ENCODE assay signal across 8 cellular contexts in genomic region chr19:13149628-13150186, GRCh38. TPM values are rescaled to one million over a fixed set of nuclear protein-coding genes. Genes with fewer than 3 reads are reported as not detected.
DNase-seq lines count a peak whose midpoint lies in the region; ATAC-seq and TF ChIP-seq lines count a peak whose summit lies in the region.

No MANE protein-coding gene starts in this region.

- peaks cover 57% of the 10 kb centered on the region for H3K36me3 Mint-ChIP-seq in activated T-helper 17 cell treated with anti-CD3 and anti-CD28 coated beads, Interleukin-2, amount 50 U/mL, for 72 hours (ENCODE audit: low read depth)

- H3K4me3 ChIP-seq in NB4 (ENCODE audit: low read depth, low read length) (peak overlapping the region; percentile 92), heart left ventricle (peak overlapping the region; percentile 45 to 98 (median 91)), psoas muscle (peak overlapping the region; percentile 93)

- H3K9me3 ChIP-seq in heart left ventricle (no peaks in the 10 kb centered on the region), psoas muscle (no peaks in the 10 kb centered on the region)

- H3K4me3 Mint-ChIP-seq in activated T-helper 17 cell treated with anti-CD3 and anti-CD28 coated beads, Interleukin-2, amount 50 U/mL, for 72 hours = peak overlapping the region; percentile 99

- H3K4me1 Mint-ChIP-seq in activated T-helper 17 cell treated with anti-CD3 and anti-CD28 coated beads, Interleukin-2, amount 50 U/mL, for 72 hours = peaks cover 10% of the 10 kb centered on the region

- peaks cover 0 to 29% (median 12%) of the 10 kb centered on the region in 12 donors for H3K4me1 ChIP-seq in heart left ventricle
- H3K4me1 ChIP-seq in psoas muscle = peaks cover 17% of the 10 kb centered on the region

- DNase-seq in stimulated activated CD4-positive, alpha-beta T cell treated with anti-CD3 and anti-CD28 coated beads, Interleukin-1b, Interleukin-23, amount 100 ng/mL, for 48 hours = peak; percentile 30
- DNase-seq in stimulated activated CD4-positive, alpha-beta T cell treated with anti-CD3 and anti-CD28 coated beads, Interleukin-4, amount 100 ng/mL, for 24 hours = no peak
- DNase-seq in NB4 (ENCODE audit: low read depth) (peak; percentile 79), heart left ventricle (peak; percentile 45 to 83 (median 57)), psoas muscle (peak; percentile 62 to 73), NCI-H187 treated with DMSO at 0.1 percent for 48 hours (lab: John Stamatoyannopoulos, UW) (no peak)

- H3K9me3 Mint-ChIP-seq in activated T-helper 17 cell treated with anti-CD3 and anti-CD28 coated beads, Interleukin-2, amount 50 U/mL, for 72 hours = no peaks in the 10 kb centered on the region

- TF ChIP-seq CTCF in NB4 (IDR thresholded peaks at IDR 0.05; ENCODE audit: low read depth, low read length) = no peak
- no peak for TF ChIP-seq CTCF in heart left ventricle (IDR thresholded peaks at IDR 0.05)
- TF ChIP-seq CTCF in psoas muscle (IDR thresholded peaks at IDR 0.05) = no peak

- H3K27ac ChIP-seq in heart left ventricle (peak overlapping the region; percentile 55 to 100 (median 98)), psoas muscle (peak overlapping the region; percentile 96)

- ATAC-seq in activated T-helper 17 cell treated with anti-CD3 and anti-CD28 coated beads, Interleukin-2, amount 50 U/mL, for 72 hours (replicated peaks) = no peak
- peak in 2 of 4 donors; percentile 0 to 6 for ATAC-seq in heart left ventricle
- ATAC-seq in psoas muscle = peak; percentile 3 to 23 (median 10)
- no peak for ATAC-seq in GM19467 (IDR thresholded peaks at IDR 0.05; ENCODE audit: unreplicated experiment)

- 0 to 1% (median 1%) methylated on average over 27 to 46 of the region's 46 CpGs for WGBS in heart left ventricle, 4 donors
- WGBS in psoas muscle, 3 donors = 0 to 1% (median 1%) methylated on average over 41 to 46 of the region's 46 CpGs

- no peaks in the 10 kb centered on the region for H3K27me3 Mint-ChIP-seq in activated T-helper 17 cell treated with anti-CD3 and anti-CD28 coated beads, Interleukin-2, amount 50 U/mL, for 72 hours

- peak overlapping the region; percentile 99 for H3K27ac Mint-ChIP-seq in activated T-helper 17 cell treated with anti-CD3 and anti-CD28 coated beads, Interleukin-2, amount 50 U/mL, for 72 hours

- H3K36me3 ChIP-seq in heart left ventricle (peaks cover 0 to 22% (median 11%) of the 10 kb centered on the region in 9 donors), psoas muscle (ENCODE audit: insufficient read depth in 1 of 2, low read depth in 1 of 2) (peaks cover 0 to 19% of the 10 kb centered on the region in 2 donors)

- intact Hi-C loops in heart left ventricle (cut with DNase I) (loop anchor here in 8 of 10 donors (2.0 to 10.0 kb wide), 12 partner anchors 15 to 695 kb away; partner anchors contain the start of genes LYL1 (in 7 of the 8), TRMT1 (in 4 of the 8), NACC1 (in 3 of the 8) and DAND5 (in 1 of the 8)), psoas muscle (cut with DNase I) (loop anchor here (1.0 to 5.0 kb wide), 4 partner anchors 31 to 1413 kb away; partner anchors contain the start of gene NACC1 (in 2 of the 2))

- no peaks in the 10 kb centered on the region for H3K27me3 ChIP-seq in heart left ventricle
- H3K27me3 ChIP-seq in psoas muscle (ENCODE audit: insufficient read depth in 3 of 3, low read length in 2 of 3) = no peaks in the 10 kb centered on the region

- TF ChIP-seq POLR2A in NB4 (IDR thresholded peaks at IDR 0.05; ENCODE audit: extremely low read depth, insufficient read length) = no peak
- no peak for TF ChIP-seq POLR2A in heart left ventricle (IDR thresholded peaks at IDR 0.05)

RNA-seq across cellular contexts. Expression of gene STX10, which starts 0.5 kb away (rescaled TPM):
- total RNA-seq in activated T-helper 17 cell treated with anti-CD3 and anti-CD28 coated beads, Interleukin-2, amount 50 U/mL, for 72 hours = 10 to 100 TPM; 76.4 to 91.3 TPM
- 10 to 100 TPM; 24.0 to 48.8 (median 35.8) TPM for total RNA-seq in heart left ventricle
- 10 to 100 TPM; 52.5 to 64.7 TPM for polyA plus RNA-seq in heart left ventricle
- 10 to 100 TPM; 18.5 to 20.4 (median 19.3) TPM for total RNA-seq in psoas muscle
- 10 to 100 TPM; 34.5 to 63.3 (median 43.6) TPM for polyA plus RNA-seq in psoas muscle

RNA-seq across cellular contexts. Expression of gene IER2, which starts 0.5 kb away (rescaled TPM):
- total RNA-seq in activated T-helper 17 cell treated with anti-CD3 and anti-CD28 coated beads, Interleukin-2, amount 50 U/mL, for 72 hours = 100 to 1,000 TPM in 1 of 2 donors, 10 to 100 TPM in 1; 85.9 to 140 TPM
- total RNA-seq in heart left ventricle = 100 to 1,000 TPM in 1 of 9 donors, 10 to 100 TPM in 8; 17.6 to 101 (median 29.1) TPM
- polyA plus RNA-seq in heart left ventricle = 10 to 100 TPM; 21.8 to 35.7 TPM
- 10 to 100 TPM; 16.8 to 31.2 (median 29.9) TPM for total RNA-seq in psoas muscle
- 10 to 100 TPM; 12.9 to 62.7 (median 18.2) TPM for polyA plus RNA-seq in psoas muscle

RNA-seq across cellular contexts. Expression of gene NACC1, which starts 31.6 kb away (rescaled TPM):
- total RNA-seq in activated T-helper 17 cell treated with anti-CD3 and anti-CD28 coated beads, Interleukin-2, amount 50 U/mL, for 72 hours = 10 to 100 TPM; 70.8 to 80.6 TPM
- total RNA-seq in heart left ventricle (10 to 100 TPM; 28.7 to 88.2 (median 41.8) TPM), psoas muscle (10 to 100 TPM; 32.1 to 48.9 (median 37.9) TPM)
- polyA plus RNA-seq in heart left ventricle (10 to 100 TPM; 49.6 to 74.2 TPM), psoas muscle (10 to 100 TPM; 11.9 to 63.4 (median 45.8) TPM)

RNA-seq across cellular contexts. Expression of gene TRMT1, which starts 33.2 kb away (rescaled TPM):
- 10 to 100 TPM; 66.4 to 83.2 TPM for total RNA-seq in activated T-helper 17 cell treated with anti-CD3 and anti-CD28 coated beads, Interleukin-2, amount 50 U/mL, for 72 hours
- total RNA-seq in heart left ventricle (10 to 100 TPM; 15.1 to 22.6 (median 16.2) TPM), psoas muscle (10 to 100 TPM; 31.6 to 45.3 (median 35.1) TPM)
- polyA plus RNA-seq in heart left ventricle (10 to 100 TPM; 26.4 to 32.4 TPM), psoas muscle (10 to 100 TPM; 42.3 to 87.1 (median 45.4) TPM)

RNA-seq across cellular contexts. Expression of gene LYL1, which starts 47.0 kb away (rescaled TPM):
- 1 to 10 TPM; 1.1 to 1.6 TPM for total RNA-seq in activated T-helper 17 cell treated with anti-CD3 and anti-CD28 coated beads, Interleukin-2, amount 50 U/mL, for 72 hours
- total RNA-seq in heart left ventricle = 10 to 100 TPM in 3 of 9 donors, 1 to 10 TPM in 6; 5.2 to 19.1 (median 8.3) TPM
- polyA plus RNA-seq in heart left ventricle = 1 to 10 TPM; 7.7 to 8.4 TPM
- 1 to 10 TPM; 2.1 to 4.6 (median 3.2) TPM for total RNA-seq in psoas muscle
- polyA plus RNA-seq in psoas muscle = 1 to 10 TPM; 1.1 to 3.4 (median 1.1) TPM

Comparison
In these comparisons a context has a peak if more than half of its experiments do, and no peak if none do; other contexts are left out.
1. DNase-seq: peak in stimulated activated CD4-positive, alpha-beta T cell treated with anti-CD3 and anti-CD28 coated beads, Interleukin-1b, Interleukin-23, amount 100 ng/mL, for 48 hours (single experiment), NB4 (single experiment), heart left ventricle (5 of 5) and psoas muscle (2 of 2); none in stimulated activated CD4-positive, alpha-beta T cell treated with anti-CD3 and anti-CD28 coated beads, Interleukin-4, amount 100 ng/mL, for 24 hours (single experiment) and NCI-H187 treated with DMSO at 0.1 percent for 48 hours (single experiment).
2. ATAC-seq: peak in psoas muscle (4 of 4); none in activated T-helper 17 cell treated with anti-CD3 and anti-CD28 coated beads, Interleukin-2, amount 50 U/mL, for 72 hours (single experiment) and GM19467 (single experiment).
3. Peak in every context shown above with its lines, with median percentiles within 50 percentile points of each other: H3K4me3 ChIP-seq.